8 cellular contexts compared by ENCODE assay signal in the genomic region with DNA sequence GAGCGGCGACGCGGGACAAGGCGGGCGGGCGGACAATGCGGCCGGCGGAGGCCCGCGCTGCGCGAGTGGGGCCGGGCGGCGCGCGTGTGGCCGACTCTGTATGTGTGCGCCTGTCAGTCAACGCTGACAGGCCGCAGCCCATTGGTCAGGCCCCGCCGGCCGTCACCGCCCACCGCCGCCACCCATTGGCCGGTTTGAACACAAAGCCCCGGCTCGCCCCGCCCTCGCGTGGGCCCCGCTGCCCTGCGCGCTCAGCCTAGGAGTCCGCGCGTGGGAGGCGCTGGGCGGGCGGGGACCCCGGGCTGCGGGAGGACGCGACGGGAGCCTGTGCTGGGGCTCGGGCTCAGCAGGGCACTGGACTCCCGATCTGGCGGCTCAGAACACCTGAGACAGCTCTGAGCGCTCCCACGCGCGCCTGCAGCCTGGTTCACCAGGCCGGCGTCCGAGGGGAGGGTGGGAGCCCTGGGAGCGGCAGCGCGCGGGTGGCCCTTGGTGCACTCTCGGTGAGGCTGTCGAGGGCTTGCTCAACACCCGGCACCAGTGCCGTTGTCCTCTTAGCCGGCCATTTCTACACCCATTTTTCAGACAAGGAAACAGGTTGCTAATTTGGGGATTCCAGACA. TPM values are rescaled to one million over a fixed set of nuclear protein-coding genes. Genes with fewer than 3 reads are reported as not detected.
DNase-seq lines count a peak whose midpoint lies in the region; ATAC-seq, FAIRE-seq and TF ChIP-seq lines count a peak whose summit lies in the region.

A gene with protein sequence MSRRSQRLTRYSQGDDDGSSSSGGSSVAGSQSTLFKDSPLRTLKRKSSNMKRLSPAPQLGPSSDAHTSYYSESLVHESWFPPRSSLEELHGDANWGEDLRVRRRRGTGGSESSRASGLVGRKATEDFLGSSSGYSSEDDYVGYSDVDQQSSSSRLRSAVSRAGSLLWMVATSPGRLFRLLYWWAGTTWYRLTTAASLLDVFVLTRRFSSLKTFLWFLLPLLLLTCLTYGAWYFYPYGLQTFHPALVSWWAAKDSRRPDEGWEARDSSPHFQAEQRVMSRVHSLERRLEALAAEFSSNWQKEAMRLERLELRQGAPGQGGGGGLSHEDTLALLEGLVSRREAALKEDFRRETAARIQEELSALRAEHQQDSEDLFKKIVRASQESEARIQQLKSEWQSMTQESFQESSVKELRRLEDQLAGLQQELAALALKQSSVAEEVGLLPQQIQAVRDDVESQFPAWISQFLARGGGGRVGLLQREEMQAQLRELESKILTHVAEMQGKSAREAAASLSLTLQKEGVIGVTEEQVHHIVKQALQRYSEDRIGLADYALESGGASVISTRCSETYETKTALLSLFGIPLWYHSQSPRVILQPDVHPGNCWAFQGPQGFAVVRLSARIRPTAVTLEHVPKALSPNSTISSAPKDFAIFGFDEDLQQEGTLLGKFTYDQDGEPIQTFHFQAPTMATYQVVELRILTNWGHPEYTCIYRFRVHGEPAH (minus strand): TSS at position 88 of the 622 bp plus-strand sequence. CDS start 3,370 bp downstream, outside the sequence.

- peak; percentile 96 for FAIRE-seq in urothelium cell line (lab: Jason Lieb, UNC)

- H3K36me3 ChIP-seq in MM.1S (replicated peaks; ENCODE audit: insufficient read depth, low read length): peaks cover 6% of the 10 kb centered on the region; the same call in 1 of the 2 replicates

- H2AFZ ChIP-seq in MM.1S (ENCODE audit: low read length): peak within 1 kb of the TSS; percentile 77

- H3K4me3 Mint-ChIP-seq in T-helper 2 cell treated with Interferon-gamma antibody and Interleukin-4, amounts not matched to agents 5 μg/mL and 100 μg/mL, for 36 hours: peak within 1 kb of the TSS; percentile 96

- H3K4me1 ChIP-seq in MM.1S (ENCODE audit: low read length): peaks cover 42% of the 10 kb centered on the region
- H3K4me1 ChIP-seq in right cardiac atrium (ENCODE audit: control insufficient read depth, insufficient read depth, low read length): no peaks in the 10 kb centered on the region

- no peaks in the 10 kb centered on the region for H3K9me2 ChIP-seq in MM.1S (replicated peaks; ENCODE audit: insufficient read depth, low read length)

- H3K9me3 Mint-ChIP-seq in T-helper 2 cell treated with Interferon-gamma antibody and Interleukin-4, amounts not matched to agents 5 μg/mL and 100 μg/mL, for 36 hours: no peaks in the 10 kb centered on the region

- H3K27ac ChIP-seq in MM.1S (ENCODE audit: low read length) (peak within 1 kb of the TSS; percentile 91), right cardiac atrium (ENCODE audit: low read length) (peak within 1 kb of the TSS; percentile 99)

- H3K27me3 Mint-ChIP-seq in T-helper 2 cell treated with Interferon-gamma antibody and Interleukin-4, amounts not matched to agents 5 μg/mL and 100 μg/mL, for 36 hours (ENCODE audit: low read depth): no peaks in the 10 kb centered on the region

- H3K9ac ChIP-seq in MM.1S (ENCODE audit: low read length): peak within 1 kb of the TSS; percentile 81

- WGBS in right cardiac atrium: 2% methylated on average over 68 of the region's 68 CpGs

- TF ChIP-seq CTCF in MM.1S (IDR thresholded peaks at IDR 0.05; ENCODE audit: low read length): no peak

- peaks cover 48% of the 10 kb centered on the region for H3K36me3 Mint-ChIP-seq in T-helper 2 cell treated with Interferon-gamma antibody and Interleukin-4, amounts not matched to agents 5 μg/mL and 100 μg/mL, for 36 hours (ENCODE audit: low read depth)

- DNase-seq in GM04504 (ENCODE audit: low read depth): peak; percentile 63
- DNase-seq in GOT3 (lab: John Stamatoyannopoulos, UW): peak; percentile 57
- peak; percentile 89 for DNase-seq in MM.1S
- peak; percentile 97 for DNase-seq in T-helper 2 cell treated with Interferon-gamma antibody and Interleukin-4, amounts not matched to agents 5 μg/mL and 100 μg/mL, for 36 hours (ENCODE audit: low spot score)
- peak; percentile 40 to 97 (median 93) for DNase-seq in anterior cingulate cortex (lab: John Stamatoyannopoulos, UW)
- DNase-seq in right cardiac atrium: peak; percentile 96 to 98 (median 98)
- peak; percentile 95 for DNase-seq in putamen (ENCODE audit: low spot score)
- peak; percentile 99 for DNase-seq in urothelium cell line (ENCODE audit: low spot score)

- H3K79me2 ChIP-seq in MM.1S (ENCODE audit: low read length): peaks cover 48% of the 10 kb centered on the region

- peak; percentile 85 to 91 for ATAC-seq in right cardiac atrium

- H3K9me3 ChIP-seq in MM.1S (replicated peaks; ENCODE audit: insufficient read depth, low read length) (no peaks in the 10 kb centered on the region), right cardiac atrium (ENCODE audit: control insufficient read depth, low read length) (no peaks in the 10 kb centered on the region)

- H3K4me2 ChIP-seq in MM.1S (ENCODE audit: low read depth, low read length): peak within 1 kb of the TSS; percentile 98

- peaks cover 43% of the 10 kb centered on the region for H3K4me1 Mint-ChIP-seq in T-helper 2 cell treated with Interferon-gamma antibody and Interleukin-4, amounts not matched to agents 5 μg/mL and 100 μg/mL, for 36 hours (ENCODE audit: low read depth)

- peak within 1 kb of the TSS; percentile 90 for H3K27ac Mint-ChIP-seq in T-helper 2 cell treated with Interferon-gamma antibody and Interleukin-4, amounts not matched to agents 5 μg/mL and 100 μg/mL, for 36 hours

- H3K4me3 ChIP-seq in MM.1S (ENCODE audit: low read length): peak within 1 kb of the TSS; percentile 87
- peak within 1 kb of the TSS; percentile 85 for H3K4me3 ChIP-seq in right cardiac atrium (ENCODE audit: low read length)

- intact Hi-C loops in right cardiac atrium (cut with DNase I): no loop called here

- peaks cover 42% of the 10 kb centered on the region for H3F3A ChIP-seq in MM.1S (ENCODE audit: insufficient read depth, low read length)

- no peaks in the 10 kb centered on the region for H4K20me1 ChIP-seq in MM.1S (ENCODE audit: insufficient read depth, low read length)

- H3K27me3 ChIP-seq in MM.1S (replicated peaks; ENCODE audit: insufficient read depth, low read length): no peaks in the 10 kb centered on the region
- H3K27me3 ChIP-seq in right cardiac atrium (ENCODE audit: control insufficient read depth, insufficient read depth): no peaks in the 10 kb centered on the region

RNA-seq across cellular contexts. Expression of the gene that starts here (rescaled TPM):
- total RNA-seq in right cardiac atrium: 100 to 1,000 TPM; 103 to 123 (median 116) TPM
- 61.7 TPM for polyA plus RNA-seq in right cardiac atrium

Comparison
In these comparisons a context has a peak if more than half of its experiments do, and no peak if none do; other contexts are left out.
1. Peak in every context shown above with its lines: DNase-seq, ATAC-seq, H3K4me3 ChIP-seq and H3K27ac ChIP-seq.